8 cellular contexts compared by ENCODE assay signal in genomic region chr1:165592945-165593823, GRCh38. TPM values are rescaled to one million over a fixed set of nuclear protein-coding genes. Genes with fewer than 3 reads are reported as not detected.
DNase-seq lines count a peak whose midpoint lies in the region; ATAC-seq, FAIRE-seq and TF ChIP-seq lines count a peak whose summit lies in the region.

No MANE protein-coding gene starts in this region.

- CTCF ChIA-PET in PC-9 (lab: Charles Lee), result interaction anchor here (1.3 kb wide), 1 partner anchor 200 kb away, joined by 4 read pairs; no protein-coding TSS in a partner anchor

- H3K36me3 ChIP-seq in PC-9 (ENCODE audit: low read depth) (no peaks in the 10 kb centered on the region), neural progenitor cell (no peaks in the 10 kb centered on the region)

- peak; percentile 82 for FAIRE-seq in GM12891 (lab: Jason Lieb, UNC)

- H3K79me2 ChIP-seq in PC-9 (ENCODE audit: low read depth) (no peaks in the 10 kb centered on the region), neural progenitor cell (ENCODE audit: low read depth) (no peaks in the 10 kb centered on the region)

- no peak overlapping the region for H3K27ac ChIP-seq in PC-9
- H3K27ac ChIP-seq in neural progenitor cell, result no peak overlapping the region
- H3K27ac ChIP-seq in substantia nigra (ENCODE audit: low read depth, low read length, poor library complexity, severe bottlenecking), result no peak overlapping the region

- peaks cover 3% of the 10 kb centered on the region for H3K36me3 Mint-ChIP-seq in activated T-cell treated with anti-CD3 and anti-CD28 coated beads, Interleukin-2, amount 50 U/mL, for 24 hours (ENCODE audit: low read depth)
- no peaks in the 10 kb centered on the region for H3K36me3 Mint-ChIP-seq in neural progenitor cell

- TF ChIP-seq CTCF in PC-9 (conservative IDR thresholded peaks at IDR 0.05) (peak; percentile 94), neural progenitor cell (IDR thresholded peaks at IDR 0.05) (peak; percentile 92)

- no peaks in the 10 kb centered on the region for H3F3A ChIP-seq in PC-9 (ENCODE audit: insufficient read depth, low read depth)
- H3F3A ChIP-seq in neural progenitor cell (ENCODE audit: low read depth), result no peaks in the 10 kb centered on the region

- H4K20me1 ChIP-seq in PC-9 (ENCODE audit: insufficient read depth), result no peaks in the 10 kb centered on the region
- H4K20me1 ChIP-seq in neural progenitor cell (ENCODE audit: low read depth), result no peaks in the 10 kb centered on the region

- DNase-seq in GM12891 (ENCODE audit: insufficient read length, low spot score), result peak; percentile 27
- peak; percentile 78 for DNase-seq in Jurkat, Clone E6-1 (ENCODE audit: low read depth, low spot score)
- DNase-seq in PC-9, result peak; percentile 61 to 65
- peak; percentile 77 for DNase-seq in activated T-cell treated with anti-CD3 and anti-CD28 coated beads, Interleukin-2, amount 50 U/mL, for 24 hours
- DNase-seq in fibroblast of gingiva (ENCODE audit: low read depth), result peak; percentile 59
- DNase-seq in neural progenitor cell (ENCODE audit: low spot score), result peak; percentile 75
- peak in 40 of 49 donors; percentile 2 to 68 (median 47) for DNase-seq in substantia nigra (lab: John Stamatoyannopoulos, UW)

- BruUV-seq in PC-9 (replicated peaks; lab: Mats Ljungman, UMichigan), result no TSS peak

- TF ChIP-seq POLR2A in GM12891 (IDR thresholded peaks at IDR 0.05; ENCODE audit: low read depth, low read length), result no peak

- H3K4me1 ChIP-seq in PC-9 (replicated peaks; ENCODE audit: insufficient read depth) (peaks cover 5% of the 10 kb centered on the region), neural progenitor cell (no peaks in the 10 kb centered on the region)

- H3K9ac ChIP-seq in neural progenitor cell, result no peak overlapping the region

- H3K27ac Mint-ChIP-seq in activated T-cell treated with anti-CD3 and anti-CD28 coated beads, Interleukin-2, amount 50 U/mL, for 24 hours, result no peak overlapping the region
- H3K27ac Mint-ChIP-seq in neural progenitor cell, result no peak overlapping the region

- H3K9me2 ChIP-seq in PC-9 (ENCODE audit: insufficient read depth), result no peaks in the 10 kb centered on the region

- H3K9me3 Mint-ChIP-seq in activated T-cell treated with anti-CD3 and anti-CD28 coated beads, Interleukin-2, amount 50 U/mL, for 24 hours, result no peaks in the 10 kb centered on the region
- no peaks in the 10 kb centered on the region for H3K9me3 Mint-ChIP-seq in neural progenitor cell

- ATAC-seq in HG02884 (IDR thresholded peaks at IDR 0.05; ENCODE audit: unreplicated experiment), result no peak

- peaks cover 66% of the 10 kb centered on the region for H3K27me3 Mint-ChIP-seq in activated T-cell treated with anti-CD3 and anti-CD28 coated beads, Interleukin-2, amount 50 U/mL, for 24 hours
- peaks cover 6% of the 10 kb centered on the region for H3K27me3 Mint-ChIP-seq in neural progenitor cell (ENCODE audit: insufficient read depth, low read depth)

- intact Hi-C loops in PC-9 (cut with micrococcal nuclease; ENCODE audit: unreplicated experiment), result loop anchor here (1.0 to 5.0 kb wide), 4 partner anchors 200 to 479 kb away; no protein-coding TSS in a partner anchor

- peaks cover 14% of the 10 kb centered on the region for H3K4me1 Mint-ChIP-seq in activated T-cell treated with anti-CD3 and anti-CD28 coated beads, Interleukin-2, amount 50 U/mL, for 24 hours (ENCODE audit: low read depth)
- H3K4me1 Mint-ChIP-seq in neural progenitor cell, result peaks cover 10% of the 10 kb centered on the region

- no peak overlapping the region for H2AFZ ChIP-seq in PC-9
- no peak overlapping the region for H2AFZ ChIP-seq in neural progenitor cell (replicated peaks)

- H3K27me3 ChIP-seq in PC-9 (ENCODE audit: insufficient read depth, low read depth) (peaks cover 13% of the 10 kb centered on the region), neural progenitor cell (peaks cover 18% of the 10 kb centered on the region)

- H3K4me3 ChIP-seq in Jurkat, Clone E6-1 (ENCODE audit: low read length), result no peak overlapping the region
- H3K4me3 ChIP-seq in PC-9, result no peak overlapping the region
- no peak overlapping the region for H3K4me3 ChIP-seq in neural progenitor cell

- H3K4me3 Mint-ChIP-seq in activated T-cell treated with anti-CD3 and anti-CD28 coated beads, Interleukin-2, amount 50 U/mL, for 24 hours, result no peak overlapping the region
- H3K4me3 Mint-ChIP-seq in neural progenitor cell, result no peak overlapping the region

- H3K9me3 ChIP-seq in PC-9 (ENCODE audit: insufficient read depth, low read depth), result no peaks in the 10 kb centered on the region
- H3K9me3 ChIP-seq in neural progenitor cell (ENCODE audit: low read depth), result no peaks in the 10 kb centered on the region

- POLR2A ChIA-PET in PC-9 (lab: Charles Lee; ENCODE audit: unreplicated experiment), result no interaction called here

- H3K4me2 ChIP-seq in PC-9 (no peak overlapping the region), neural progenitor cell (no peak overlapping the region)

TF ChIP-seq in GM12891, 5 proteins besides CTCF, POLR2A, EP300 and RAD21:
- no peak for TF ChIP-seq POU2F2 (IDR thresholded peaks at IDR 0.05; ENCODE audit: low read depth, low read length)
- no peak for TF ChIP-seq SPI1 (IDR thresholded peaks at IDR 0.05; ENCODE audit: low read depth, low read length)
- no peak for TF ChIP-seq PAX5 (IDR thresholded peaks at IDR 0.05; ENCODE audit: insufficient read depth, low read length, severe bottlenecking)
- TF ChIP-seq POLR2AphosphoS5 (IDR thresholded peaks at IDR 0.05; ENCODE audit: low read depth, low read length), result no peak
- no peak for TF ChIP-seq TAF1 (IDR thresholded peaks at IDR 0.05; ENCODE audit: low read depth, low read length)
TF ChIP-seq in GM12891: peak in this region for 0.

RNA-seq across cellular contexts. Expression of gene MGST3, which starts 37.9 kb away (rescaled TPM):
- polyA plus RNA-seq in GM12891 (2012; ENCODE audit: low read depth, missing spikeins), result 72.7 TPM
- polyA plus RNA-seq in Jurkat, Clone E6-1 (2012; ENCODE audit: insufficient read depth, insufficient read length), result 90.7 TPM
- total RNA-seq in PC-9 (2021), result 67.2 and 90.1 TPM in 2 replicates
- total RNA-seq in neural progenitor cell (ENCODE audit: low replicate concordance), result 69.7 and 94.7 TPM in 2 replicates

RNA-seq across cellular contexts. Expression of gene LRRC52, which starts 49.4 kb away (rescaled TPM):
- not detected for polyA plus RNA-seq in GM12891 (2012; ENCODE audit: low read depth, missing spikeins)
- not detected for polyA plus RNA-seq in Jurkat, Clone E6-1 (2012; ENCODE audit: insufficient read depth, insufficient read length)
- total RNA-seq in PC-9 (2021), result not detected in 2 replicates
- total RNA-seq in neural progenitor cell (ENCODE audit: low replicate concordance), result not detected in 2 replicates

Comparison
In these comparisons a context has a peak if more than half of its experiments do, and no peak if none do; other contexts are left out.
1. DNase-seq: peak in every context shown above with its lines; median percentile 78 in Jurkat, Clone E6-1; 77 in activated T-cell treated with anti-CD3 and anti-CD28 coated beads, Interleukin-2, amount 50 U/mL, for 24 hours; 75 in neural progenitor cell; 63 in PC-9; 59 in fibroblast of gingiva; 47 in substantia nigra; 27 in GM12891.